Comparison of ENCODE assay signal across 2 cellular contexts in genomic region chr12:47821346-47821706, GRCh38.
TF ChIP-seq lines count a peak whose summit lies in the region.

No MANE protein-coding gene starts in this region.

TF ChIP-seq in IMR-90, 13 proteins besides CTCF, POLR2A, EP300 and RAD21:
- TF ChIP-seq MXI1 (IDR thresholded peaks at IDR 0.05; ENCODE audit: borderline replicate concordance, low read depth, low read length) (no peak), BHLHE40 (IDR thresholded peaks at IDR 0.05; ENCODE audit: low read depth, low read length) (no peak), NFE2L2 (IDR thresholded peaks at IDR 0.05; ENCODE audit: low read depth, low read length) (no peak), ELK1 (IDR thresholded peaks at IDR 0.05; ENCODE audit: borderline replicate concordance, low read depth, low read length) (no peak), MAZ (IDR thresholded peaks at IDR 0.05; ENCODE audit: borderline replicate concordance, low read depth, low read length) (no peak), CEBPB (IDR thresholded peaks at IDR 0.05; ENCODE audit: low read depth, low read length) (no peak), USF2 (IDR thresholded peaks at IDR 0.05; ENCODE audit: low read depth, low read length) (no peak)

TF ChIP-seq in HepG2, 621 proteins besides CTCF, POLR2A, EP300 and RAD21:
- TF ChIP-seq FOXP4 (CRISPR knock-in tag; IDR thresholded peaks at IDR 0.05): no peak
- TF ChIP-seq ZNF597 (CRISPR knock-in tag; IDR thresholded peaks at IDR 0.05): no peak
- no peak for TF ChIP-seq ZNF703 (CRISPR knock-in tag; IDR thresholded peaks at IDR 0.05; ENCODE audit: borderline replicate concordance)
- no peak for TF ChIP-seq THAP9 (CRISPR knock-in tag; IDR thresholded peaks at IDR 0.05; ENCODE audit: borderline replicate concordance)
- TF ChIP-seq SP1 (IDR thresholded peaks at IDR 0.05): no peak
- no peak for TF ChIP-seq SP1 (CRISPR knock-in tag; IDR thresholded peaks at IDR 0.05)
- TF ChIP-seq MNT (IDR thresholded peaks at IDR 0.05): no peak
- TF ChIP-seq GMEB2 (CRISPR knock-in tag; IDR thresholded peaks at IDR 0.05; ENCODE audit: low read depth): no peak
- no peak for TF ChIP-seq ZNF589 (CRISPR knock-in tag; conservative IDR thresholded peaks at IDR 0.05)
